Comparison of ENCODE assay signal across 9 cellular contexts in the genomic region with DNA sequence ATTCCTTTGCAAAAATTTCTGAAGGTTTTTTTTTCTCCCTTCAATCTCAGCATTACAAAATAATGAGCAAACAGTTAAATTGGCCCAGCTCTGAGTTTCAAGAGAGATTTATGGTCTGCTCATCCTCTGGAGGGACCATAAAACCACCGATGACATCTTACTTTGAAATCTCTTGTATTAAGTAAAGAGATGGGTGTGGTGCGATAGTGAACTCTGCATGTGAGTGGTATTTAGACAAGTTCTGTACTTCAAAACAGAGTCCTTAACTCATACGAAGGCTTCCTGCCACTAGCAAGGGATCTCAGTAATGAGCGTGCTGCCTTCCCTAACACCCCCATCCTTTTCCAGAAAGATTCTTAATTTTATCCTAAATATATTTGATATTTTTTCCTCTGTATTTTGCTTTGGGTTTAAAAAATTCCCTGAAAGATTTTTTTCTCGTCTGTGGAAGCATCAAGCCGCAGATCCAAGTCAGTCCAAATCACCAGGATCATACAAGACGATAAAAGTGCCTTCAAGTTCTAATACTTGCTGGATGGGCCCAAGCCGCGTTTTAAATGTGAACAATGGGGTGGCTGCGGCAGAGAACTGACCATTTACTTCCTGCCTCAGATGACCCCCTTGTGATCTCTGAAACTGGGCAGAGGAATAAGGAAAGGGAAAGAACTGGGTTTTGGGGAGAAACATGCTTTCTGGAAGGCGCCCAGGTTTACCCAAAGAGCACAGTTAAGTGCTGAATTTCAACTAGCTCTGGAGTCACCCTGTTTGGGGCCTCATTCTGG. TPM values are rescaled to one million over a fixed set of nuclear protein-coding genes. Genes with fewer than 3 reads are reported as not detected.
DNase-seq lines count a peak whose midpoint lies in the region; ATAC-seq, FAIRE-seq and TF ChIP-seq lines count a peak whose summit lies in the region.
"Had no signal": no experiment of that assay in that cellular context is flagged by ENCODE, and none has a peak within 500 bp of the region (broad histone marks: within the 10 kb centered on the region; RNA-seq: fewer than 3 reads in every experiment).

No MANE protein-coding gene starts in this region.

- in situ Hi-C loops in HepG2 (cut with HindIII; ENCODE audit: extremely low pct_ligation_motif_present, low pct_unique_long_range_greater_than_20kb): loop anchor here (5.0 kb wide), 1 partner anchor 57 kb away; no protein-coding TSS in a partner anchor

- H3K27ac Mint-ChIP-seq in stimulated activated naive B cell treated with anti-CD40 and anti-IgM and Interleukin-4, amounts not matched to agents 10 μg/mL and 1 μg/mL and 100 μg/mL, for 72 hours: peak overlapping the region; percentile 43

- peaks cover 76 to 81% of the 10 kb centered on the region in 2 donors for H3K27me3 Mint-ChIP-seq in stimulated activated naive B cell treated with anti-CD40 and anti-IgM and Interleukin-4, amounts not matched to agents 10 μg/mL and 1 μg/mL and 100 μg/mL, for 72 hours

- H3K27me3 ChIP-seq in HUES48 (ENCODE audit: control insufficient read depth, insufficient read depth, low read length): peaks cover 30% of the 10 kb centered on the region
- H3K27me3 ChIP-seq in adrenal gland: peaks cover 26% of the 10 kb centered on the region
- peaks cover 3 to 11% of the 10 kb centered on the region in 2 experiments; a peak in 1 of 5 replicates for H3K27me3 ChIP-seq in HepG2 (ENCODE audit: control insufficient read depth in 1 of 2, insufficient read depth in 2 of 2, low read length in 2 of 2)

- H3K9me3 Mint-ChIP-seq in stimulated activated naive B cell treated with anti-CD40 and anti-IgM and Interleukin-4, amounts not matched to agents 10 μg/mL and 1 μg/mL and 100 μg/mL, for 72 hours: peaks cover 0 to 2% of the 10 kb centered on the region in 2 donors

- peaks cover 11 to 32% of the 10 kb centered on the region in 2 donors for H3K4me1 Mint-ChIP-seq in stimulated activated naive B cell treated with anti-CD40 and anti-IgM and Interleukin-4, amounts not matched to agents 10 μg/mL and 1 μg/mL and 100 μg/mL, for 72 hours

- peaks cover 3% of the 10 kb centered on the region for H3K79me2 ChIP-seq in HepG2 (ENCODE audit: insufficient read depth, low read length)

- H3K9ac ChIP-seq in HUES48 (ENCODE audit: low read depth, low read length): peak overlapping the region; percentile 65
- peak overlapping the region; percentile 74 for H3K9ac ChIP-seq in HepG2 (ENCODE audit: insufficient read depth, low read depth, low read length)

- peaks cover 0 to 2% of the 10 kb centered on the region in 2 donors for H3K36me3 Mint-ChIP-seq in stimulated activated naive B cell treated with anti-CD40 and anti-IgM and Interleukin-4, amounts not matched to agents 10 μg/mL and 1 μg/mL and 100 μg/mL, for 72 hours

- peak overlapping the region; percentile 10 for H2AFZ ChIP-seq in HepG2 (ENCODE audit: low read length)

- TF ChIP-seq RAD21 in HepG2 (CRISPR knock-in tag; IDR thresholded peaks at IDR 0.05): no peak

- TF ChIP-seq POLR2A in adrenal gland (IDR thresholded peaks at IDR 0.05): no peak
- TF ChIP-seq POLR2A in HepG2 (IDR thresholded peaks at IDR 0.05; ENCODE audit: insufficient read depth in 1 of 2, low read depth in 2 of 2, low read length in 2 of 2): 0 out of 4 replicates have a peak, but pooled peaks have one; percentile 1 to 9

- H3K9me3 ChIP-seq in HUES48 (ENCODE audit: control insufficient read depth, insufficient read depth, low read length): no peaks in the 10 kb centered on the region
- no peaks in the 10 kb centered on the region for H3K9me3 ChIP-seq in adrenal gland (replicated peaks in 1 of 3)
- H3K9me3 ChIP-seq in HepG2 (ENCODE audit: low read length): no peaks in the 10 kb centered on the region

- H4K20me1 ChIP-seq in HepG2 (ENCODE audit: insufficient read depth, low read length): no peaks in the 10 kb centered on the region

- BruUV-seq in HepG2 (replicated peaks; lab: Mats Ljungman, UMichigan): TSS peak; percentile 79

- FAIRE-seq in HepG2 (lab: Jason Lieb, UNC) (peak; percentile 23), D721Med (lab: Jason Lieb, UNC) (no peak)

- 73 to 76% (median 73%) methylated on average over 11 of the region's 11 CpGs for WGBS in adrenal gland, 4 donors
- WGBS in HepG2 (ENCODE audit: low lambda C conversion rate): 3% methylated on average over 11 of the region's 11 CpGs

- TF ChIP-seq CTCF in adrenal gland (IDR thresholded peaks at IDR 0.05) (no peak), HepG2 (CRISPR knock-in tag; IDR thresholded peaks at IDR 0.05) (no peak), D721Med (IDR thresholded peaks at IDR 0.05; ENCODE audit: insufficient read depth, missing control alignments) (no peak)

- H3K4me1 ChIP-seq in HUES48 (ENCODE audit: control insufficient read depth, insufficient read depth, low read length) (peaks cover 31% of the 10 kb centered on the region), adrenal gland (replicated peaks in 1 of 2) (peaks cover 5 to 12% of the 10 kb centered on the region in 2 donors), HepG2 (ENCODE audit: insufficient read depth, low read length) (peaks cover 60% of the 10 kb centered on the region)

- H3K27ac ChIP-seq in HUES48 (ENCODE audit: low read depth, low read length): peak overlapping the region; percentile 14
- peak overlapping the region; percentile 9 to 86 (median 54) for H3K27ac ChIP-seq in adrenal gland
- H3K27ac ChIP-seq in HepG2 (ENCODE audit: extremely low read length, insufficient read depth, low read length): peak overlapping the region; percentile 77

- peak overlapping the region; percentile 66 to 77 for H3K4me3 Mint-ChIP-seq in stimulated activated naive B cell treated with anti-CD40 and anti-IgM and Interleukin-4, amounts not matched to agents 10 μg/mL and 1 μg/mL and 100 μg/mL, for 72 hours

- H3K4me3 ChIP-seq in HUES48 (ENCODE audit: low read depth, low read length): peak overlapping the region; percentile 73
- H3K4me3 ChIP-seq in adrenal gland: peak overlapping the region in 1 of 4 donors; percentile 48
- peak overlapping the region; percentile 60 to 79 (median 61) for H3K4me3 ChIP-seq in HepG2 (replicated peaks in 1 of 3; ENCODE audit: insufficient read depth in 1 of 3, low read depth in 2 of 3, low read length in 3 of 3)

- no peak for DNase-seq in adrenal gland
- no peak for DNase-seq in HepG2 (ENCODE audit: low spot score)
- no peak for DNase-seq in stimulated activated naive B cell treated with anti-CD40 and anti-IgM and Interleukin-4, amounts not matched to agents 10 μg/mL and 1 μg/mL and 100 μg/mL, for 72 hours
- DNase-seq in NCI-H2107 (lab: John Stamatoyannopoulos, UW): no peak
- DNase-seq in foreskin melanocyte: no peak
- no peak for DNase-seq in D721Med (ENCODE audit: insufficient read length, low spot score)
- DNase-seq: activated naive CD4-positive, alpha-beta T cell treated with anti-CD3 and anti-CD28 coated beads, Interleukin-2, amount 50 U/mL, for 16 hours; nucleus accumbens had no signal

- ATAC-seq in HepG2: peak; percentile 1; the same call in 1 of the 3 replicates
- no peak for ATAC-seq in stimulated activated naive B cell treated with anti-CD40 and anti-IgM and Interleukin-4, amounts not matched to agents 10 μg/mL and 1 μg/mL and 100 μg/mL, for 72 hours (replicated peaks)

- intact Hi-C loops in adrenal gland (cut with DNase I): no loop called here
- intact Hi-C loops in HepG2 (cut with micrococcal nuclease; ENCODE audit: unreplicated experiment): loop anchor here (1.0 kb wide), 1 partner anchor 14 kb away; no protein-coding TSS in a partner anchor

- POLR2A ChIA-PET in HepG2 (lab: Yijun Ruan, JAX): interaction anchor here (0.7 to 4.7 kb wide), 13 partner anchors 7 to 160 kb away, joined by 3 to 27 read pairs (median 4); partner anchors contain the start of gene PRKAR1A

- peak overlapping the region; percentile 79 for H3K4me2 ChIP-seq in HepG2 (ENCODE audit: low read depth, low read length)

- H3K36me3 ChIP-seq in HUES48 (ENCODE audit: control insufficient read depth, insufficient read depth, low read length) (peaks cover 7% of the 10 kb centered on the region; the same call in 1 of the 2 replicates), adrenal gland (replicated peaks in 1 of 2) (no peaks in the 10 kb centered on the region), HepG2 (replicated peaks in 1 of 2; ENCODE audit: control insufficient read depth in 1 of 2, insufficient read depth in 2 of 2, low read length in 2 of 2) (no peaks in the 10 kb centered on the region)

- TF ChIP-seq EP300 in HepG2 (IDR thresholded peaks at IDR 0.05; ENCODE audit: low read depth in 2 of 2, low read length in 2 of 2) (no peak), HepG2 (CRISPR knock-in tag; IDR thresholded peaks at IDR 0.05; ENCODE audit: borderline replicate concordance) (no peak)

- CTCF ChIA-PET in HepG2 (lab: Yijun Ruan, JAX; ENCODE audit: low intra/inter-chr PET ratio, low total read pairs): interaction anchor here (1.5 kb wide), 1 partner anchor 65 kb away, joined by 6 read pairs; no protein-coding TSS in a partner anchor

TF ChIP-seq in HepG2, 621 proteins besides CTCF, POLR2A, EP300 and RAD21 (continues in another document):
- TF ChIP-seq ZSCAN30 (CRISPR knock-in tag; IDR thresholded peaks at IDR 0.05): 0 out of 2 replicates have a peak, but pooled peaks have one; percentile 6

RNA-seq across cellular contexts. Expression of gene FAM20A, which starts 1.9 kb away (rescaled TPM):
- total RNA-seq in adrenal gland: 10 to 100 TPM in 3 of 8 donors, 1 to 10 TPM in 5; 1.2 to 25.9 (median 8.1) TPM
- 10 to 100 TPM in 2 of 3 donors, 1 to 10 TPM in 1; 4.1 to 15.2 (median 12.0) TPM for polyA plus RNA-seq in adrenal gland
- 5.0 and 9.3 TPM in 2 replicates for total RNA-seq in HepG2 (2016; rRNA removed; fragmentation: Illumina TruSeq; extraction: Trizol)
- total RNA-seq in HepG2 (2016; cell fraction: cytosol; rRNA removed; fragmentation: Illumina TruSeq; extraction: Trizol; ENCODE audit: low read depth): 4.7 and 5.8 TPM in 2 replicates
- total RNA-seq in HepG2 (2016; cell fraction: insoluble cytoplasmic fraction; rRNA removed; fragmentation: Illumina TruSeq; extraction: Trizol): 5.3 and 8.6 TPM in 2 replicates
- 7.1 and 8.8 TPM in 2 replicates for total RNA-seq in HepG2 (2016; cell fraction: membrane; rRNA removed; fragmentation: Illumina TruSeq; extraction: Trizol)
- 13.0 and 14.7 TPM in 2 replicates for total RNA-seq in HepG2 (2016; cell fraction: nucleus; rRNA removed; fragmentation: Illumina TruSeq; extraction: Trizol)
- polyA plus RNA-seq in HepG2 (2011; rRNA removed): 20.7 and 39.3 TPM in 2 replicates
- 9.9 and 13.9 TPM in 2 replicates for polyA plus RNA-seq in HepG2 (2011; cell fraction: cytosol; rRNA removed)
- 83.2 and 124 TPM in 2 replicates for polyA plus RNA-seq in HepG2 (2011; cell fraction: nucleus; rRNA removed)
- polyA plus RNA-seq in HepG2 (2012): 26.8 and 56.7 TPM in 2 replicates
- 6.1 and 7.0 TPM in 2 replicates for polyA plus RNA-seq in HepG2 (2016; cell fraction: cytosol; fragmentation: Illumina TruSeq; extraction: Trizol; ENCODE audit: low read depth)
- polyA plus RNA-seq in HepG2 (2016; cell fraction: insoluble cytoplasmic fraction; fragmentation: Illumina TruSeq; extraction: Trizol; ENCODE audit: low read depth): 7.0 and 9.7 TPM in 2 replicates
- polyA plus RNA-seq in HepG2 (2016; cell fraction: membrane; fragmentation: Illumina TruSeq; extraction: Trizol; ENCODE audit: low read depth): 8.2 and 9.0 TPM in 2 replicates
- 32.0 and 32.1 TPM in 2 replicates for polyA plus RNA-seq in HepG2 (2016; cell fraction: nucleus; fragmentation: Illumina TruSeq; extraction: Trizol; ENCODE audit: insufficient read depth, low read depth)
- polyA minus RNA-seq in HepG2 (2011; rRNA and poly(A)+ RNA removed; ENCODE audit: low replicate concordance): 13.8 TPM in 1 of 2 replicates, not detected in the other
- polyA minus RNA-seq in HepG2 (2011; cell fraction: cytosol; rRNA and poly(A)+ RNA removed): 5.8 and 15.1 TPM in 2 replicates
- polyA minus RNA-seq in HepG2 (2011; cell fraction: nucleus; rRNA and poly(A)+ RNA removed): 26.8 and 40.7 TPM in 2 replicates

Comparison
In these comparisons a context has a peak if more than half of its experiments do, and no peak if none do; other contexts are left out.
1. H3K27ac ChIP-seq: peak in every context shown above with its lines; median percentile 77 in HepG2; 54 in adrenal gland; 14 in HUES48.
2. POLR2A ChIP-seq: peak in HepG2 (2 of 2); none in adrenal gland (0 of 2).